Comparison of ENCODE assay signal across 9 cellular contexts in genomic region chr6:137095651-137096238, GRCh38. TPM values are rescaled to one million over a fixed set of nuclear protein-coding genes. Genes with fewer than 3 reads are reported as not detected.
DNase-seq lines count a peak whose midpoint lies in the region; ATAC-seq and TF ChIP-seq lines count a peak whose summit lies in the region.
"Had no signal": no experiment of that assay in that cellular context is flagged by ENCODE, and none has a peak within 500 bp of the region (broad histone marks: within the 10 kb centered on the region; RNA-seq: fewer than 3 reads in every experiment).

No MANE protein-coding gene starts in this region.

- CTCF ChIA-PET in PC-3 (lab: Charles Lee), result no interaction called here

- H3K27ac Mint-ChIP-seq in stimulated activated memory B cell treated with anti-CD40 and anti-IgM and Interleukin-4, amounts not matched to agents 10 μg/mL and 1 μg/mL and 100 μg/mL, for 72 hours, result peak overlapping the region; percentile 9

- no peaks in the 10 kb centered on the region for H3K27me3 Mint-ChIP-seq in stimulated activated memory B cell treated with anti-CD40 and anti-IgM and Interleukin-4, amounts not matched to agents 10 μg/mL and 1 μg/mL and 100 μg/mL, for 72 hours

- BruUV-seq in PC-3 (replicated peaks; lab: Mats Ljungman, UMichigan), result no TSS peak

- intact Hi-C loops in PC-3 (cut with micrococcal nuclease), result loop anchor here (2.0 kb wide), 2 partner anchors 175 to 219 kb away; no protein-coding TSS in a partner anchor
- intact Hi-C loops in left colon (cut with DNase I, micrococcal nuclease), result loop anchor here in 1 of 2 donors (10.0 kb wide), 1 partner anchor 219 kb away; no protein-coding TSS in a partner anchor

- ATAC-seq in HG02759 (IDR thresholded peaks at IDR 0.05; ENCODE audit: unreplicated experiment) (peak; percentile 78), PC-3 (no peak), left colon (no peak)
- peak; percentile 96 for ATAC-seq in stimulated activated memory B cell treated with anti-CD40 and anti-IgM and Interleukin-4, amounts not matched to agents 10 μg/mL and 1 μg/mL and 100 μg/mL, for 72 hours

- no peaks in the 10 kb centered on the region for H4K20me1 ChIP-seq in PC-3 (ENCODE audit: low read length)

- no peak for TF ChIP-seq CTCF in PC-3 (conservative IDR thresholded peaks at IDR 0.05; ENCODE audit: low read depth, low read length)

- H3K4me1 Mint-ChIP-seq in stimulated activated memory B cell treated with anti-CD40 and anti-IgM and Interleukin-4, amounts not matched to agents 10 μg/mL and 1 μg/mL and 100 μg/mL, for 72 hours, result peaks cover 64% of the 10 kb centered on the region

- peak; percentile 6 to 9 for DNase-seq in activated CD4-positive, alpha-beta T cell treated with anti-CD3 and anti-CD28 coated beads, Interleukin-2, amount 50 U/mL, for 48 hours
- DNase-seq in activated CD4-positive, alpha-beta T cell treated with anti-CD3 and anti-CD28 coated beads for 1 hour, result no peak
- peak; percentile 57 for DNase-seq in NAMALWA (ENCODE audit: low spot score)
- DNase-seq in PC-3, result no peak
- DNase-seq in left colon, result no peak
- no peak for DNase-seq in activated T-cell treated with anti-CD3 and anti-CD28 coated beads, Interleukin-2, amount 50 U/mL, for 1 hour
- DNase-seq: ovary had no signal

- H3K27ac ChIP-seq in PC-3 (ENCODE audit: low read length), result no peak overlapping the region
- H3K27ac ChIP-seq: ovary had no signal

- no peak overlapping the region for H3K4me3 ChIP-seq in PC-3 (ENCODE audit: low read length)
- H3K4me3 ChIP-seq: ovary had no signal

- 0 out of 2 replicates have a peak, but pooled peaks cover 4% of the 10 kb centered on the region for H3K4me1 ChIP-seq in PC-3 (ENCODE audit: insufficient read depth, low read length)

- no peaks in the 10 kb centered on the region for H3K79me2 ChIP-seq in PC-3 (ENCODE audit: low read length)

- no peak overlapping the region for H3K9ac ChIP-seq in PC-3 (ENCODE audit: low read length)

- no peak overlapping the region for H2AFZ ChIP-seq in PC-3 (ENCODE audit: low read length)

- no peaks in the 10 kb centered on the region for H3K9me3 Mint-ChIP-seq in stimulated activated memory B cell treated with anti-CD40 and anti-IgM and Interleukin-4, amounts not matched to agents 10 μg/mL and 1 μg/mL and 100 μg/mL, for 72 hours

- H3K9me3 ChIP-seq in PC-3 (ENCODE audit: low read length), result no peaks in the 10 kb centered on the region
- H3K9me3 ChIP-seq: ovary had no signal

- POLR2A ChIA-PET in PC-3 (lab: Charles Lee; ENCODE audit: unreplicated experiment), result no interaction called here

- no peaks in the 10 kb centered on the region for H3K36me3 ChIP-seq in PC-3 (ENCODE audit: low read depth, low read length)
- H3K36me3 ChIP-seq: ovary had no signal

- no peak overlapping the region for H3K4me2 ChIP-seq in PC-3 (ENCODE audit: low read length)

- H3K27me3 ChIP-seq in PC-3 (ENCODE audit: low read length), result no peaks in the 10 kb centered on the region
- H3K27me3 ChIP-seq: ovary had no signal

- H3K4me3 Mint-ChIP-seq in stimulated activated memory B cell treated with anti-CD40 and anti-IgM and Interleukin-4, amounts not matched to agents 10 μg/mL and 1 μg/mL and 100 μg/mL, for 72 hours, result no peak overlapping the region

- no peaks in the 10 kb centered on the region for H3F3A ChIP-seq in PC-3 (ENCODE audit: low read length, unreplicated experiment)

- H3K36me3 Mint-ChIP-seq in stimulated activated memory B cell treated with anti-CD40 and anti-IgM and Interleukin-4, amounts not matched to agents 10 μg/mL and 1 μg/mL and 100 μg/mL, for 72 hours, result no peaks in the 10 kb centered on the region

- no peaks in the 10 kb centered on the region for H3K9me2 ChIP-seq in PC-3 (replicated peaks; ENCODE audit: low read length)

RNA-seq across cellular contexts. Expression of gene IL20RA, which starts 51.0 kb away (rescaled TPM):
- total RNA-seq in PC-3 (2014; rRNA removed) (3.5 and 6.0 TPM in 2 replicates), left colon (10 to 100 TPM; 11.8 to 13.4 TPM)

Comparison
In these comparisons a context has a peak if more than half of its experiments do, and no peak if none do; other contexts are left out.
1. DNase-seq: peak in activated CD4-positive, alpha-beta T cell treated with anti-CD3 and anti-CD28 coated beads, Interleukin-2, amount 50 U/mL, for 48 hours (2 of 2) and NAMALWA (single experiment); none in activated CD4-positive, alpha-beta T cell treated with anti-CD3 and anti-CD28 coated beads for 1 hour (single experiment), PC-3 (single experiment), left colon (0 of 2) and activated T-cell treated with anti-CD3 and anti-CD28 coated beads, Interleukin-2, amount 50 U/mL, for 1 hour (single experiment).
2. ATAC-seq: peak in HG02759 (single experiment) and stimulated activated memory B cell treated with anti-CD40 and anti-IgM and Interleukin-4, amounts not matched to agents 10 μg/mL and 1 μg/mL and 100 μg/mL, for 72 hours (single experiment); none in PC-3 (single experiment) and left colon (single experiment).